9 cellular contexts compared by ENCODE assay signal in the genomic region with DNA sequence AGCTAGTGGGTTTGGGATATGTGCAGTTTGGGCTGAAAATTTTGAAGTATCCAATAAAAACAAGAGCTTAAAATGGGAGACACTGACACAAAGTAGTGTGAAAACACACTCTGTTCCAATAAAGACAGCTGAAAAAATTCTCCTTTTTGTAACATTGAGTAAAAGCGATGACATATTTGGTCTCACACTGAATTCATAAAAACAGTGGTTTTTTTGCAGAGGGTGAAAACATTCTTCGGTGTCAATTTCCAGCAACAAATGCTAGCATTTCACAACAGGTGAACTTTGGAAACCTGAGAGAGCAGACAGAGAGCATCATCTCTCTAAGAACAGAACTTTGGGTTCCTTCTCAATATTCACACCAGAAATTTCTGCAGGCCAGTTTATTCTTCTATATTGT.
"Had no signal": no experiment of that assay in that cellular context is flagged by ENCODE, and none has a peak within 500 bp of the region (broad histone marks: within the 10 kb centered on the region; RNA-seq: fewer than 3 reads in every experiment).

No MANE protein-coding gene starts in this region.

- H3K9me3 ChIP-seq: HAP-1 had no signal

- H3K4me1 ChIP-seq: HAP-1 had no signal

- H3K4me3 ChIP-seq: GM23248, GM23338, HAP-1 had no signal

- H2AFZ ChIP-seq: GM23248, GM23338 had no signal

- H3K4me2 ChIP-seq: GM23338 had no signal

- DNase-seq: GM23248, GOT3, H7, H9, HCEC 1CT, HFFc6 had no signal

- H3K27ac ChIP-seq: GM23248 had no signal

- ATAC-seq: GM23338, HCT116 had no signal

- H3K9ac ChIP-seq: GM23248 had no signal

- H3K36me3 ChIP-seq: HAP-1 had no signal
